In the genomic region with DNA sequence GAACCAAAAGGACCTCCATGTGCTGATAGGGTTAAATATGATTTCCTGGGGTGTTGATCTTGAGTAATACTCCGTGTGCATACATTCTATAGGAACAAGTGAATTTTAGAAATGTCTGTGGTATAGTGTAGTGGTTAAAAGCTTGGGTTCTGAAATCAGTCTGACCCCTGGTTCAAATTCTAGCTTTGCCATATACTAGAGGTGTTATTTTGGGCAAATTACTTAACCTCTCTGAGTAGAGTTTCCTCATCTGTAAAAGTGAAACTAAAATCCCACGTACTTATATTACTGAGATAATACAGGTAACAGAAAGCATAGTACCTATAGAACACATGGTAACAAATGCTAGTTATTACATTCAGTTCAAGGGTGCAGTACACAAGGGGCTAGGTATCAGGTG, we compare ENCODE assay signal across 8 cellular contexts. TPM values are rescaled to one million over a fixed set of nuclear protein-coding genes. Genes with fewer than 3 reads are reported as not detected.
DNase-seq lines count a peak whose midpoint lies in the region; ATAC-seq and TF ChIP-seq lines count a peak whose summit lies in the region.
"Not testable (repeated sequence)": the region's sequence is repeated elsewhere in the genome, so short reads cannot be mapped to it uniquely, and the experiment has no call there.

No MANE protein-coding gene starts in this region.

- not testable (repeated sequence) for DNase-seq in Calu3; activated naive CD4-positive, alpha-beta T cell treated with anti-CD3 and anti-CD28 coated beads for 36 hours; epithelial cell of proximal tubule (ENCODE audit: low read depth)
- peak in 1 of 2 donors; percentile 12 for DNase-seq in stimulated activated naive CD8-positive, alpha-beta T cell treated with anti-CD3 and anti-CD28 coated beads, Interleukin-15, amount 100 ng/mL, for 72 hours

- H3K9me2 ChIP-seq in OCI-LY1 (ENCODE audit: low read depth, low read length), result not testable (repeated sequence)

- ATAC-seq in GM21390 (IDR thresholded peaks at IDR 0.05; ENCODE audit: unreplicated experiment) (peak; percentile 29), HG03064 (IDR thresholded peaks at IDR 0.05; ENCODE audit: low read depth, unreplicated experiment) (peak; percentile 33)
- ATAC-seq in stimulated activated naive CD8-positive, alpha-beta T cell treated with anti-CD3 and anti-CD28 coated beads, Interleukin-15, amount 100 ng/mL, for 72 hours, result peak; percentile 89

- peak overlapping the region; percentile 88 for H3K27ac Mint-ChIP-seq in Calu3 (ENCODE audit: unreplicated experiment)
- H3K27ac Mint-ChIP-seq in activated naive CD4-positive, alpha-beta T cell treated with anti-CD3 and anti-CD28 coated beads for 36 hours, result peak overlapping the region; percentile 90
- peak overlapping the region; percentile 100 for H3K27ac Mint-ChIP-seq in stimulated activated naive CD8-positive, alpha-beta T cell treated with anti-CD3 and anti-CD28 coated beads, Interleukin-15, amount 100 ng/mL, for 72 hours

- peaks cover 95% of the 10 kb centered on the region for H3K4me1 ChIP-seq in OCI-LY1 (ENCODE audit: insufficient read depth, low read length, severe bottlenecking)
- H3K4me1 ChIP-seq in mucosa of stomach (ENCODE audit: control insufficient read depth, insufficient read depth, low read length), result peaks cover 39% of the 10 kb centered on the region

- H3K9me3 Mint-ChIP-seq in Calu3 (ENCODE audit: low read depth, unreplicated experiment); activated naive CD4-positive, alpha-beta T cell treated with anti-CD3 and anti-CD28 coated beads for 36 hours; stimulated activated naive CD8-positive, alpha-beta T cell treated with anti-CD3 and anti-CD28 coated beads, Interleukin-15, amount 100 ng/mL, for 72 hours: not testable (repeated sequence)

- not testable (repeated sequence) for H3K9me3 ChIP-seq in OCI-LY1 (ENCODE audit: low read length); mucosa of stomach (ENCODE audit: control insufficient read depth, low read length)

- H3K27me3 Mint-ChIP-seq in Calu3 (ENCODE audit: unreplicated experiment); activated naive CD4-positive, alpha-beta T cell treated with anti-CD3 and anti-CD28 coated beads for 36 hours (ENCODE audit: low read depth); stimulated activated naive CD8-positive, alpha-beta T cell treated with anti-CD3 and anti-CD28 coated beads, Interleukin-15, amount 100 ng/mL, for 72 hours: not testable (repeated sequence)

- peaks cover 16% of the 10 kb centered on the region for H3F3A ChIP-seq in OCI-LY1 (ENCODE audit: insufficient read depth, low read length)

- TSS peak; percentile 10 for BruUV-seq in Calu3 (replicated peaks; lab: Mats Ljungman, UMichigan)

- H3K9ac ChIP-seq in OCI-LY1 (ENCODE audit: low read length) (peak overlapping the region; percentile 55), mucosa of stomach (ENCODE audit: low read length) (peak overlapping the region; percentile 72)

- H3K4me3 ChIP-seq in OCI-LY1 (ENCODE audit: low read depth, low read length, poor library complexity, severe bottlenecking) (peak overlapping the region; percentile 52), epithelial cell of proximal tubule (ENCODE audit: low read depth, low read length) (peak overlapping the region; percentile 40)
- not testable (repeated sequence) for H3K4me3 ChIP-seq in mucosa of stomach (ENCODE audit: low read length)

- H4K20me1 ChIP-seq in OCI-LY1 (ENCODE audit: insufficient read depth, low read length), result not testable (repeated sequence)

- CTCF ChIA-PET in Calu3 (lab: Charles Lee), result interaction anchor here (0.7 to 1.9 kb wide), 4 partner anchors 9 to 171 kb away, joined by 3 to 6 read pairs (median 4); partner anchors contain the start of gene SYNE2
- CTCF ChIA-PET in activated naive CD4-positive, alpha-beta T cell treated with anti-CD3 and anti-CD28 coated beads for 36 hours (lab: Charles Lee), result not testable (repeated sequence)

- not testable (repeated sequence) for H3K36me3 ChIP-seq in OCI-LY1 (ENCODE audit: insufficient read depth, low read length); mucosa of stomach (ENCODE audit: control insufficient read depth, insufficient read depth, low read length)

- H3K27ac ChIP-seq in OCI-LY1 (ENCODE audit: low read depth, low read length, poor library complexity, severe bottlenecking), result peak overlapping the region; percentile 88

- H2AFZ ChIP-seq in OCI-LY1 (ENCODE audit: low read length), result not testable (repeated sequence)

- H3K4me3 Mint-ChIP-seq in Calu3 (ENCODE audit: low read depth, unreplicated experiment), result peak overlapping the region; percentile 57
- H3K4me3 Mint-ChIP-seq in activated naive CD4-positive, alpha-beta T cell treated with anti-CD3 and anti-CD28 coated beads for 36 hours, result peak overlapping the region; percentile 62
- peak overlapping the region; percentile 75 to 81 for H3K4me3 Mint-ChIP-seq in stimulated activated naive CD8-positive, alpha-beta T cell treated with anti-CD3 and anti-CD28 coated beads, Interleukin-15, amount 100 ng/mL, for 72 hours

- H3K4me1 Mint-ChIP-seq in Calu3 (ENCODE audit: low read depth, unreplicated experiment), result peaks cover 57% of the 10 kb centered on the region
- peaks cover 67% of the 10 kb centered on the region for H3K4me1 Mint-ChIP-seq in activated naive CD4-positive, alpha-beta T cell treated with anti-CD3 and anti-CD28 coated beads for 36 hours (ENCODE audit: low read depth)
- H3K4me1 Mint-ChIP-seq in stimulated activated naive CD8-positive, alpha-beta T cell treated with anti-CD3 and anti-CD28 coated beads, Interleukin-15, amount 100 ng/mL, for 72 hours, result peaks cover 82% of the 10 kb centered on the region

- H3K79me2 ChIP-seq in OCI-LY1 (ENCODE audit: insufficient read depth, low read length), result peaks cover 45% of the 10 kb centered on the region

- peaks cover 36% of the 10 kb centered on the region for H3K36me3 Mint-ChIP-seq in Calu3 (ENCODE audit: insufficient read depth, unreplicated experiment)
- H3K36me3 Mint-ChIP-seq in activated naive CD4-positive, alpha-beta T cell treated with anti-CD3 and anti-CD28 coated beads for 36 hours (ENCODE audit: low read depth), result not testable (repeated sequence)

- TF ChIP-seq CTCF in Calu3 (IDR thresholded peaks at IDR 0.05; ENCODE audit: unreplicated experiment); OCI-LY1 (IDR thresholded peaks at IDR 0.05; ENCODE audit: low read length); epithelial cell of proximal tubule (conservative IDR thresholded peaks at IDR 0.05; ENCODE audit: low read depth, low read length): not testable (repeated sequence)

- intact Hi-C loops in Calu3 (cut with micrococcal nuclease; ENCODE audit: unreplicated experiment), result loop anchor here (2.0 to 10.0 kb wide), 2 partner anchors 58 to 200 kb away; no protein-coding TSS in a partner anchor
- intact Hi-C loops in activated naive CD4-positive, alpha-beta T cell treated with anti-CD3 and anti-CD28 coated beads for 36 hours (cut with micrococcal nuclease), result loop anchor here (1.0 to 10.0 kb wide), 6 partner anchors 9 to 1440 kb away; partner anchors contain the start of gene SGPP1

- peak overlapping the region; percentile 80 for H3K4me2 ChIP-seq in OCI-LY1 (ENCODE audit: low read length)

- H3K27me3 ChIP-seq in OCI-LY1 (ENCODE audit: insufficient read depth, low read length); mucosa of stomach (ENCODE audit: control insufficient read depth, insufficient read depth, low read length): not testable (repeated sequence)

RNA-seq across cellular contexts. Expression of gene SYNE2, which starts 12.0 kb away (rescaled TPM):
- total RNA-seq in Calu3 (2022) (142 and 171 TPM in 2 replicates), epithelial cell of proximal tubule (22.2 and 44.2 TPM in 2 replicates)
- 10 to 100 TPM; 22.1 to 22.3 TPM for total RNA-seq in activated naive CD4-positive, alpha-beta T cell treated with anti-CD3 and anti-CD28 coated beads for 36 hours

Comparison
In these comparisons a context has a peak if more than half of its experiments do, and no peak if none do; other contexts are left out.
1. ATAC-seq: peak in every context shown above with its lines; median percentile 89 in stimulated activated naive CD8-positive, alpha-beta T cell treated with anti-CD3 and anti-CD28 coated beads, Interleukin-15, amount 100 ng/mL, for 72 hours; 33 in HG03064; 29 in GM21390.